Comparison of ENCODE assay signal across 12 cellular contexts in genomic region chr19:51735759-51736449, GRCh38. TPM values are rescaled to one million over a fixed set of nuclear protein-coding genes. Genes with fewer than 3 reads are reported as not detected.
DNase-seq lines count a peak whose midpoint lies in the region; ATAC-seq and TF ChIP-seq lines count a peak whose summit lies in the region.
"Had no signal": no experiment of that assay in that cellular context is flagged by ENCODE, and none has a peak within 500 bp of the region (broad histone marks: within the 10 kb centered on the region; RNA-seq: fewer than 3 reads in every experiment).

No MANE protein-coding gene starts in this region.

- no peak overlapping the region for H3K27ac ChIP-seq in gastrocnemius medialis

- TF ChIP-seq POLR2A in gastrocnemius medialis (IDR thresholded peaks at IDR 0.05): no peak

- intact Hi-C loops in head of caudate nucleus (cut with DNase I) (no loop called here), gastrocnemius medialis (cut with DNase I; ENCODE audit: low total_unique reads) (no loop called here)

- ATAC-seq in gastrocnemius medialis (no peak), HG03571 (IDR thresholded peaks at IDR 0.05; ENCODE audit: unreplicated experiment) (no peak), HG02623 (IDR thresholded peaks at IDR 0.05; ENCODE audit: unreplicated experiment) (no peak)
- ATAC-seq: HCT116 had no signal

- no peaks in the 10 kb centered on the region for H3K9me3 ChIP-seq in gastrocnemius medialis

- no peaks in the 10 kb centered on the region for H3K36me3 ChIP-seq in gastrocnemius medialis

- no peaks in the 10 kb centered on the region for H3K27me3 ChIP-seq in gastrocnemius medialis

- peak; percentile 83 for DNase-seq in EL
- peak; percentile 63 for DNase-seq in SKM-1 (lab: John Stamatoyannopoulos, UW; ENCODE audit: unreplicated experiment)
- DNase-seq in head of caudate nucleus: peak in 25 of 42 donors; percentile 16 to 79 (median 38)
- peak; percentile 16 to 43 for DNase-seq in gastrocnemius medialis
- DNase-seq in NAMALWA (ENCODE audit: low spot score): no peak
- no peak for DNase-seq in GM20000 (ENCODE audit: low spot score)
- DNase-seq: activated gamma-delta T cell treated with Interleukin-2 at 50 U/mL for 16 hours, Caco-2, NCI-H526 had no signal

- no peak for TF ChIP-seq CTCF in gastrocnemius medialis (IDR thresholded peaks at IDR 0.05 in 4 of 5, conservative IDR thresholded peaks at IDR 0.05 in 1 of 5)
- no peak for TF ChIP-seq CTCF in GM20000 (IDR thresholded peaks at IDR 0.05; ENCODE audit: extremely low read depth, missing control alignments)

- no peaks in the 10 kb centered on the region for H3K4me1 ChIP-seq in gastrocnemius medialis
- H3K4me1 ChIP-seq: Caco-2 had no signal

- in situ Hi-C loops in gastrocnemius medialis (cut with MboI; ENCODE audit: low sequenced_read_pairs in 4 of 4): no loop called here

- H3K4me3 ChIP-seq in gastrocnemius medialis: no peak overlapping the region

RNA-seq across cellular contexts. Expression of gene HAS1, which starts 12.1 kb away (rescaled TPM):
- under 1 TPM in 1 of 4 donors, not detected in 3; 0.18 TPM for total RNA-seq in gastrocnemius medialis
- total RNA-seq: Caco-2 had no signal

RNA-seq across cellular contexts. Expression of gene FPR1, which starts 15.8 kb away (rescaled TPM):
- 1 to 10 TPM in 3 of 4 donors, not detected in 1; 3.0 to 6.1 (median 6.0) TPM for total RNA-seq in gastrocnemius medialis
- total RNA-seq: Caco-2 had no signal

RNA-seq across cellular contexts. Expression of gene FPR2, which starts 25.1 kb away (rescaled TPM):
- total RNA-seq in gastrocnemius medialis: under 1 TPM in 2 of 4 donors, not detected in 2; 0.26 to 1.00 TPM
- total RNA-seq: Caco-2 had no signal

RNA-seq across cellular contexts. Expression of gene SPACA6, which starts 42.8 kb away (rescaled TPM):
- total RNA-seq in gastrocnemius medialis: under 1 TPM in 3 of 4 donors, not detected in 1; 0.64 to 0.94 (median 0.71) TPM

RNA-seq across cellular contexts. Expression of gene FPR3, which starts 59.1 kb away (rescaled TPM):
- total RNA-seq in gastrocnemius medialis: 1 to 10 TPM in 3 of 4 donors, under 1 TPM in 1; 0.66 to 2.2 (median 1.4) TPM
- total RNA-seq: Caco-2 had no signal

Comparison
In these comparisons a context has a peak if more than half of its experiments do, and no peak if none do; other contexts are left out.
1. DNase-seq: peak in EL (single experiment), SKM-1 (single experiment), head of caudate nucleus (25 of 42) and gastrocnemius medialis (2 of 2); none in NAMALWA (single experiment) and GM20000 (single experiment).